ENCODE assay signal across 7 cellular contexts in the genomic region with DNA sequence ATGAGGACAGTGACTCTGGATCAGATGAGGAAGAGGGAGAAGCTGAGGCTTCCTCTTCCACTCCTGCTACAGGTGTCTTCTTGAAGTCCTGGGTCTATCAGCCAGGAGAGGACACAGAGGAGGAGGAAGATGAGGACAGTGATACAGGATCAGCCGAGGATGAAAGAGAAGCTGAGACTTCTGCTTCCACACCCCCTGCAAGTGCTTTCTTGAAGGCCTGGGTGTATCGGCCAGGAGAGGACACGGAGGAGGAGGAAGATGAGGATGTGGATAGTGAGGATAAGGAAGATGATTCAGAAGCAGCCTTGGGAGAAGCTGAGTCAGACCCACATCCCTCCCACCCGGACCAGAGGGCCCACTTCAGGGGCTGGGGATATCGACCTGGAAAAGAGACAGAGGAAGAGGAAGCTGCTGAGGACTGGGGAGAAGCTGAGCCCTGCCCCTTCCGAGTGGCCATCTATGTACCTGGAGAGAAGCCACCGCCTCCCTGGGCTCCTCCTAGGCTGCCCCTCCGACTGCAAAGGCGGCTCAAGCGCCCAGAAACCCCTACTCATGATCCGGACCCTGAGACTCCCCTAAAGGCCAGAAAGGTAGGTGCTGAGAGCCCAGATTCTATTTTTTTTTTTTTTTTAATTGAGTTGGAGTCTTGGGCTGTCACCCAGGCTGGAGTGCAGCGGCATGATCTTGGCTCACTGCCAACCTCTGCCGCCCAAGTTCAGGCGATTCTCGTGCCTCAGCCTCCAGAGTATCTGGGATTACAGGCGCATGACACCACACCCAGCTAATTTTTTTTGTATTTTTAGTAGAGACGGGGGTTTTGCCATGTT. TPM values are rescaled to one million over a fixed set of nuclear protein-coding genes. Genes with fewer than 3 reads are reported as not detected.
DNase-seq lines count a peak whose midpoint lies in the region; TF ChIP-seq lines count a peak whose summit lies in the region.
"Had no signal": no experiment of that assay in that cellular context is flagged by ENCODE, and none has a peak within 500 bp of the region (broad histone marks: within the 10 kb centered on the region; RNA-seq: fewer than 3 reads in every experiment).

No MANE protein-coding gene starts in this region.

- no peak for TF ChIP-seq CTCF in Calu3 (IDR thresholded peaks at IDR 0.05; ENCODE audit: unreplicated experiment)
- TF ChIP-seq CTCF in NB4 (IDR thresholded peaks at IDR 0.05; ENCODE audit: low read depth, low read length) = no peak

- DNase-seq in Calu3 (no peak), NB4 (ENCODE audit: low read depth) (peak; percentile 28), NCI-H2081 (lab: John Stamatoyannopoulos, UW) (no peak), SHP77 treated with DMSO at 0.1 percent for 48 hours (lab: John Stamatoyannopoulos, UW) (no peak)

- H3K4me1 ChIP-seq in ectodermal cell (ENCODE audit: control insufficient read depth, insufficient read depth, low read length) (peaks cover 20% of the 10 kb centered on the region), rectal smooth muscle tissue (ENCODE audit: control insufficient read depth, insufficient read depth, low read length) (peaks cover 4% of the 10 kb centered on the region)

- peaks cover 20% of the 10 kb centered on the region for H3K36me3 ChIP-seq in ectodermal cell (ENCODE audit: control insufficient read depth, insufficient read depth, low read length)
- peaks cover 20% of the 10 kb centered on the region for H3K36me3 ChIP-seq in rectal smooth muscle tissue (ENCODE audit: control insufficient read depth, insufficient read depth, low read length)

- H3K9ac ChIP-seq in rectal smooth muscle tissue (ENCODE audit: low read length) = peak overlapping the region; percentile 7

- BruUV-seq in Calu3 (replicated peaks; lab: Mats Ljungman, UMichigan) = TSS peak; percentile 13

- peak overlapping the region; percentile 94 for H3K4me3 ChIP-seq in NB4 (ENCODE audit: low read depth, low read length)
- H3K4me3 ChIP-seq in ectodermal cell (ENCODE audit: insufficient read depth, low read depth, low read length) = peak overlapping the region; percentile 20
- peak overlapping the region; percentile 72 for H3K4me3 ChIP-seq in rectal smooth muscle tissue (ENCODE audit: low read length)

- no peak for TF ChIP-seq POLR2A in NB4 (IDR thresholded peaks at IDR 0.05; ENCODE audit: extremely low read depth, insufficient read length)

- peaks cover 33% of the 10 kb centered on the region for H3K4me1 Mint-ChIP-seq in Calu3 (ENCODE audit: low read depth, unreplicated experiment)

- H3K27me3 ChIP-seq in ectodermal cell (ENCODE audit: control insufficient read depth, insufficient read depth, low read length, poor library complexity, severe bottlenecking) (no peaks in the 10 kb centered on the region), rectal smooth muscle tissue (ENCODE audit: control insufficient read depth, insufficient read depth, low read length) (no peaks in the 10 kb centered on the region)

- no peaks in the 10 kb centered on the region for H3K9me3 Mint-ChIP-seq in Calu3 (ENCODE audit: low read depth, unreplicated experiment)

- peaks cover 8% of the 10 kb centered on the region for H3K27me3 Mint-ChIP-seq in Calu3 (ENCODE audit: unreplicated experiment)

- peak overlapping the region; percentile 100 for H3K27ac Mint-ChIP-seq in Calu3 (ENCODE audit: unreplicated experiment)

- 91 to 94% methylated on average over 17 of the region's 17 CpGs for WGBS in ectodermal cell, 2 experiments

- CTCF ChIA-PET in Calu3 (lab: Charles Lee) = interaction anchor here (0.9 to 2.2 kb wide), 3 partner anchors 25 to 96 kb away, joined by 3 to 10 read pairs (median 7); partner anchors contain the start of gene NUCB1

- no peak overlapping the region for H3K27ac ChIP-seq in ectodermal cell (ENCODE audit: insufficient read depth, low read depth, low read length, poor library complexity, severe bottlenecking)
- peak overlapping the region; percentile 94 for H3K27ac ChIP-seq in rectal smooth muscle tissue (ENCODE audit: low read depth, low read length)

- no peaks in the 10 kb centered on the region for H3K9me3 ChIP-seq in ectodermal cell (ENCODE audit: control insufficient read depth, low read length)

- H3K4me3 Mint-ChIP-seq in Calu3 (ENCODE audit: low read depth, unreplicated experiment) = peak overlapping the region; percentile 95

- intact Hi-C loops in Calu3 (cut with micrococcal nuclease; ENCODE audit: unreplicated experiment) = loop anchor here (2.0 kb wide), 1 partner anchor 90 kb away; the partner anchor contains the start of gene FTL

- H3K36me3 Mint-ChIP-seq in Calu3 (ENCODE audit: insufficient read depth, unreplicated experiment) = peaks cover 80% of the 10 kb centered on the region

RNA-seq across cellular contexts. Expression of gene PPP1R15A, which starts 2.3 kb away (rescaled TPM):
- total RNA-seq in Calu3 (2022) = 118 TPM in 2 replicates
- polyA plus RNA-seq in ectodermal cell (2013, experiment 1 of 4) = 31.7 TPM
- polyA plus RNA-seq in ectodermal cell (2013, experiment 2 of 4) = 35.8 TPM
- polyA plus RNA-seq in ectodermal cell (2013, experiment 3 of 4) = 27.2 TPM
- polyA plus RNA-seq in ectodermal cell (2013, experiment 4 of 4) = 31.9 TPM

RNA-seq across cellular contexts. Expression of gene PLEKHA4, which starts 6.1 kb away (rescaled TPM):
- 57.6 and 72.2 TPM in 2 replicates for total RNA-seq in Calu3 (2022)
- 33.5 TPM for polyA plus RNA-seq in ectodermal cell (2013, experiment 1 of 4)
- polyA plus RNA-seq in ectodermal cell (2013, experiment 2 of 4) = 31.0 TPM
- 21.0 TPM for polyA plus RNA-seq in ectodermal cell (2013, experiment 3 of 4)
- 23.2 TPM for polyA plus RNA-seq in ectodermal cell (2013, experiment 4 of 4)

RNA-seq across cellular contexts. Expression of gene TULP2, which starts 24.0 kb away (rescaled TPM):
- not detected in 2 replicates for total RNA-seq in Calu3 (2022)
- polyA plus RNA-seq in ectodermal cell (2013, experiment 1 of 4) = not detected
- not detected for polyA plus RNA-seq in ectodermal cell (2013, experiment 2 of 4)
- polyA plus RNA-seq in ectodermal cell (2013, experiment 3 of 4) = not detected
- 0.24 TPM for polyA plus RNA-seq in ectodermal cell (2013, experiment 4 of 4)
- total RNA-seq: activated CD8-positive, alpha-beta memory T cell treated with anti-CD3 and anti-CD28 coated beads for 36 hours had no signal

RNA-seq across cellular contexts. Expression of gene NUCB1, which starts 25.6 kb away (rescaled TPM):
- total RNA-seq in Calu3 (2022) = 162 and 173 TPM in 2 replicates
- polyA plus RNA-seq in ectodermal cell (2013, experiment 1 of 4) = 172 TPM
- polyA plus RNA-seq in ectodermal cell (2013, experiment 2 of 4) = 180 TPM
- 159 TPM for polyA plus RNA-seq in ectodermal cell (2013, experiment 3 of 4)
- polyA plus RNA-seq in ectodermal cell (2013, experiment 4 of 4) = 174 TPM

RNA-seq across cellular contexts. Expression of gene HSD17B14, which starts 38.2 kb away (rescaled TPM):
- 2.6 and 5.7 TPM in 2 replicates for total RNA-seq in Calu3 (2022)
- polyA plus RNA-seq in ectodermal cell (2013, experiment 1 of 4) = 24.6 TPM
- 26.9 TPM for polyA plus RNA-seq in ectodermal cell (2013, experiment 2 of 4)
- polyA plus RNA-seq in ectodermal cell (2013, experiment 3 of 4) = 20.6 TPM
- 21.7 TPM for polyA plus RNA-seq in ectodermal cell (2013, experiment 4 of 4)

Comparison
In these comparisons a context has a peak if more than half of its experiments do, and no peak if none do; other contexts are left out.
1. H3K4me3 ChIP-seq: peak in every context shown above with its lines; median percentile 94 in NB4; 72 in rectal smooth muscle tissue; 20 in ectodermal cell.